In the genomic region with DNA sequence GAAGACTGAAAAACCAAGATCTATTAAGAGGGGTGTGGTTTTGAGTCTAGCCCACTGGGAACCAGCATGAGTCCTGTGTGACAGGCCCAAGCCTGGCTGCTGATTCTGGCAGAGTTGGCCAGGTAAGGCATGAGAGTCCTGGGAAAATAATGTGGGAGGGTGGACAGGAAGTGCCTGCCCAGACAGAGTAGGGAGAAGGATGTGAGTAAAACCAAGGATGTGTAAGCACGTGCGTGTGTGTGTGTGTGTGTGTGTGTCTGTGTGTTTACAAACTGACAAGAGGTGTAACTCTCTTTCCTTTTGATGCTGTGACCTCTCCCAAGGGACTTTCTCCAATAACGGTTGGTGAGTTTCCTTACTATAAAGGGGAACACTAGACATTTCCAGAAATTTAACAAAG, we compare ENCODE assay signal across 1 cellular context.
TF ChIP-seq lines count a peak whose summit lies in the region.

No MANE protein-coding gene starts in this region.

TF ChIP-seq in HepG2, 621 proteins besides CTCF, POLR2A, EP300 and RAD21 (continued from another document):
- TF ChIP-seq ELF3 (CRISPR knock-in tag; IDR thresholded peaks at IDR 0.05) (peak; percentile 73), FOSL2 (CRISPR knock-in tag; IDR thresholded peaks at IDR 0.05) (0 out of 2 replicates have a peak, but pooled peaks have one; percentile 5), ZNF431 (CRISPR knock-in tag; IDR thresholded peaks at IDR 0.05; ENCODE audit: borderline replicate concordance, low read depth) (0 out of 2 replicates have a peak, but pooled peaks have one; percentile 46), ZNF616 (CRISPR knock-in tag; IDR thresholded peaks at IDR 0.05; ENCODE audit: low read depth) (no peak), ATRX (CRISPR knock-in tag; IDR thresholded peaks at IDR 0.05; ENCODE audit: borderline replicate concordance) (no peak)
- TF ChIP-seq, protein P1, sequence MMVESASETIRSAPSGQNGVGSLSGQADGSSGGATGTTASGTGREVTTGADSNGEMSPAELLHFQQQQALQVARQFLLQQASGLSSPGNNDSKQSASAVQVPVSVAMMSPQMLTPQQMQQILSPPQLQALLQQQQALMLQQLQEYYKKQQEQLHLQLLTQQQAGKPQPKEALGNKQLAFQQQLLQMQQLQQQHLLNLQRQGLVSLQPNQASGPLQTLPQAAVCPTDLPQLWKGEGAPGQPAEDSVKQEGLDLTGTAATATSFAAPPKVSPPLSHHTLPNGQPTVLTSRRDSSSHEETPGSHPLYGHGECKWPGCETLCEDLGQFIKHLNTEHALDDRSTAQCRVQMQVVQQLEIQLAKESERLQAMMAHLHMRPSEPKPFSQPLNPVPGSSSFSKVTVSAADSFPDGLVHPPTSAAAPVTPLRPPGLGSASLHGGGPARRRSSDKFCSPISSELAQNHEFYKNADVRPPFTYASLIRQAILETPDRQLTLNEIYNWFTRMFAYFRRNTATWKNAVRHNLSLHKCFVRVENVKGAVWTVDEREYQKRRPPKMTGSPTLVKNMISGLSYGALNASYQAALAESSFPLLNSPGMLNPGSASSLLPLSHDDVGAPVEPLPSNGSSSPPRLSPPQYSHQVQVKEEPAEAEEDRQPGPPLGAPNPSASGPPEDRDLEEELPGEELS (CRISPR knock-in tag; IDR thresholded peaks at IDR 0.05) = peak; percentile 48; the same call in 1 of the 2 replicates
- TF ChIP-seq, protein P2, sequence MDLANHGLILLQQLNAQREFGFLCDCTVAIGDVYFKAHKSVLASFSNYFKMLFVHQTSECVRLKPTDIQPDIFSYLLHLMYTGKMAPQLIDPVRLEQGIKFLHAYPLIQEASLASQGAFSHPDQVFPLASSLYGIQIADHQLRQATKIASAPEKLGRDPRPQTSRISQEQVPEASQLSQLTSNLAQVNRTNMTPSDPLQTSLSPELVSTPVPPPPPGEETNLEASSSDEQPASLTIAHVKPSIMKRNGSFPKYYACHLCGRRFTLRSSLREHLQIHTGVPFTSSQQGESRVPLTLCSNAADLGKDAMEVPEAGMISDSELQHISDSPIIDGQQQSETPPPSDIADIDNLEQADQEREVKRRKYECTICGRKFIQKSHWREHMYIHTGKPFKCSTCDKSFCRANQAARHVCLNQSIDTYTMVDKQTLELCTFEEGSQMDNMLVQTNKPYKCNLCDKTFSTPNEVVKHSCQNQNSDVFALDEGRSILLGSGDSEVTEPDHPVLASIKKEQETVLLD (CRISPR knock-in tag; IDR thresholded peaks at IDR 0.05; ENCODE audit: low read depth) = no peak
- TF ChIP-seq, protein P3, sequence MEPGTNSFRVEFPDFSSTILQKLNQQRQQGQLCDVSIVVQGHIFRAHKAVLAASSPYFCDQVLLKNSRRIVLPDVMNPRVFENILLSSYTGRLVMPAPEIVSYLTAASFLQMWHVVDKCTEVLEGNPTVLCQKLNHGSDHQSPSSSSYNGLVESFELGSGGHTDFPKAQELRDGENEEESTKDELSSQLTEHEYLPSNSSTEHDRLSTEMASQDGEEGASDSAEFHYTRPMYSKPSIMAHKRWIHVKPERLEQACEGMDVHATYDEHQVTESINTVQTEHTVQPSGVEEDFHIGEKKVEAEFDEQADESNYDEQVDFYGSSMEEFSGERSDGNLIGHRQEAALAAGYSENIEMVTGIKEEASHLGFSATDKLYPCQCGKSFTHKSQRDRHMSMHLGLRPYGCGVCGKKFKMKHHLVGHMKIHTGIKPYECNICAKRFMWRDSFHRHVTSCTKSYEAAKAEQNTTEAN (CRISPR knock-in tag; conservative IDR thresholded peaks at IDR 0.05) = peak; percentile 55; the same call in 1 of the 2 replicates
- TF ChIP-seq, protein P4, sequence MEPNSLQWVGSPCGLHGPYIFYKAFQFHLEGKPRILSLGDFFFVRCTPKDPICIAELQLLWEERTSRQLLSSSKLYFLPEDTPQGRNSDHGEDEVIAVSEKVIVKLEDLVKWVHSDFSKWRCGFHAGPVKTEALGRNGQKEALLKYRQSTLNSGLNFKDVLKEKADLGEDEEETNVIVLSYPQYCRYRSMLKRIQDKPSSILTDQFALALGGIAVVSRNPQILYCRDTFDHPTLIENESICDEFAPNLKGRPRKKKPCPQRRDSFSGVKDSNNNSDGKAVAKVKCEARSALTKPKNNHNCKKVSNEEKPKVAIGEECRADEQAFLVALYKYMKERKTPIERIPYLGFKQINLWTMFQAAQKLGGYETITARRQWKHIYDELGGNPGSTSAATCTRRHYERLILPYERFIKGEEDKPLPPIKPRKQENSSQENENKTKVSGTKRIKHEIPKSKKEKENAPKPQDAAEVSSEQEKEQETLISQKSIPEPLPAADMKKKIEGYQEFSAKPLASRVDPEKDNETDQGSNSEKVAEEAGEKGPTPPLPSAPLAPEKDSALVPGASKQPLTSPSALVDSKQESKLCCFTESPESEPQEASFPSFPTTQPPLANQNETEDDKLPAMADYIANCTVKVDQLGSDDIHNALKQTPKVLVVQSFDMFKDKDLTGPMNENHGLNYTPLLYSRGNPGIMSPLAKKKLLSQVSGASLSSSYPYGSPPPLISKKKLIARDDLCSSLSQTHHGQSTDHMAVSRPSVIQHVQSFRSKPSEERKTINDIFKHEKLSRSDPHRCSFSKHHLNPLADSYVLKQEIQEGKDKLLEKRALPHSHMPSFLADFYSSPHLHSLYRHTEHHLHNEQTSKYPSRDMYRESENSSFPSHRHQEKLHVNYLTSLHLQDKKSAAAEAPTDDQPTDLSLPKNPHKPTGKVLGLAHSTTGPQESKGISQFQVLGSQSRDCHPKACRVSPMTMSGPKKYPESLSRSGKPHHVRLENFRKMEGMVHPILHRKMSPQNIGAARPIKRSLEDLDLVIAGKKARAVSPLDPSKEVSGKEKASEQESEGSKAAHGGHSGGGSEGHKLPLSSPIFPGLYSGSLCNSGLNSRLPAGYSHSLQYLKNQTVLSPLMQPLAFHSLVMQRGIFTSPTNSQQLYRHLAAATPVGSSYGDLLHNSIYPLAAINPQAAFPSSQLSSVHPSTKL (CRISPR knock-in tag; IDR thresholded peaks at IDR 0.05) = peak; percentile 33; the same call in 1 of the 2 replicates
